ENCODE assay signal across 8 cellular contexts in genomic region chr12:105330283-105330937, GRCh38. TPM values are rescaled to one million over a fixed set of nuclear protein-coding genes. Genes with fewer than 3 reads are reported as not detected.
DNase-seq lines count a peak whose midpoint lies in the region; ATAC-seq, FAIRE-seq and TF ChIP-seq lines count a peak whose summit lies in the region.

Gene C12orf75 (plus strand): TSS chr12:105330691. CDS start chr12:105330892, 201 bp downstream.

- FAIRE-seq in RCC 7860 (lab: Jason Lieb, UNC): no peak

- H3K4me3 ChIP-seq in DND-41 (ENCODE audit: low read depth in 1 of 2, low read length in 2 of 2): peak within 1 kb of the TSS; percentile 50 to 80; a peak in 3 of 4 replicates
- peak within 1 kb of the TSS; percentile 69 to 82 (median 76) for H3K4me3 ChIP-seq in fibroblast of lung (replicated peaks in 1 of 4; ENCODE audit: control extremely low read depth in 1 of 4, insufficient read depth in 1 of 4, low read depth in 3 of 4, low read length in 4 of 4)

- no peak for TF ChIP-seq CTCF in DND-41 (IDR thresholded peaks at IDR 0.05; ENCODE audit: borderline replicate concordance, extremely low read depth, low read length, poor library complexity, severe bottlenecking)
- TF ChIP-seq CTCF in fibroblast of lung (conservative IDR thresholded peaks at IDR 0.05 in 1 of 2, IDR thresholded peaks at IDR 0.05 in 1 of 2; ENCODE audit: low read depth in 1 of 2, low read length in 2 of 2): no peak
- TF ChIP-seq CTCF in natural killer cell (IDR thresholded peaks at IDR 0.05): no peak

- H3K9ac ChIP-seq in DND-41 (ENCODE audit: low read depth, low read length): peak within 1 kb of the TSS; percentile 76
- peak within 1 kb of the TSS; percentile 60 for H3K9ac ChIP-seq in fibroblast of lung (ENCODE audit: insufficient read depth, low read length)

- H3K27me3 Mint-ChIP-seq in natural killer cell (ENCODE audit: low read depth in 2 of 2): no peaks in the 10 kb centered on the region

- H3K27ac ChIP-seq in DND-41 (ENCODE audit: low read length) (peak within 1 kb of the TSS; percentile 79), fibroblast of lung (ENCODE audit: insufficient read depth, low read length) (peak within 1 kb of the TSS; percentile 52)

- H3K79me2 ChIP-seq in DND-41 (ENCODE audit: insufficient read depth, low read length): peaks cover 45% of the 10 kb centered on the region
- peaks cover 45% of the 10 kb centered on the region for H3K79me2 ChIP-seq in fibroblast of lung (ENCODE audit: control insufficient read depth, insufficient read depth, low read length)

- peaks cover 3% of the 10 kb centered on the region; the same call in 1 of the 2 replicates for H3K36me3 ChIP-seq in DND-41 (ENCODE audit: insufficient read depth, low read length)
- no peaks in the 10 kb centered on the region for H3K36me3 ChIP-seq in fibroblast of lung (ENCODE audit: control insufficient read depth, insufficient read depth, low read length)

- peak within 1 kb of the TSS; percentile 92 for H3K4me3 Mint-ChIP-seq in natural killer cell

- H4K20me1 ChIP-seq in DND-41 (ENCODE audit: insufficient read depth, low read length): peaks cover 6% of the 10 kb centered on the region; the same call in 1 of the 2 replicates
- no peaks in the 10 kb centered on the region for H4K20me1 ChIP-seq in fibroblast of lung (ENCODE audit: control insufficient read depth, extremely low read depth, insufficient read depth, low read length)

- intact Hi-C loops in natural killer cell (cut with micrococcal nuclease): loop anchor here (2.0 to 5.0 kb wide), 2 partner anchors 52 to 93 kb away; partner anchors contain the start of gene APPL2

- peak; percentile 82 for ATAC-seq in DND-41 (ENCODE audit: insufficient read depth, low read depth)
- peak; percentile 79 for ATAC-seq in GM21786 (IDR thresholded peaks at IDR 0.05; ENCODE audit: unreplicated experiment)
- ATAC-seq in natural killer cell: peak; percentile 75 to 88 (median 85)

- H3K9me3 ChIP-seq in DND-41 (ENCODE audit: insufficient read depth, low read length, severe bottlenecking) (no peaks in the 10 kb centered on the region), fibroblast of lung (ENCODE audit: control insufficient read depth, insufficient read depth, low read depth, low read length) (no peaks in the 10 kb centered on the region)

- H3K4me1 ChIP-seq in DND-41 (ENCODE audit: insufficient read depth, low read length) (peaks cover 72% of the 10 kb centered on the region), fibroblast of lung (ENCODE audit: control insufficient read depth, extremely low read depth, insufficient read depth, low read length) (peaks cover 13% of the 10 kb centered on the region)

- H3K36me3 Mint-ChIP-seq in natural killer cell: no peaks in the 10 kb centered on the region

- H3K9me3 Mint-ChIP-seq in natural killer cell: no peaks in the 10 kb centered on the region

- peak; percentile 98 for DNase-seq in DND-41
- peak; percentile 88 for DNase-seq in KG1 (lab: John Stamatoyannopoulos, UW)
- DNase-seq in RCC 7860 (ENCODE audit: low spot score): peak; percentile 54
- DNase-seq in activated T-helper 1 cell treated with Interleukin-2 at 50 U/mL for 16 hours (ENCODE audit: low read depth): peak; percentile 79
- peak; percentile 70 to 78 for DNase-seq in fibroblast of lung (ENCODE audit: low read depth in 2 of 2)
- peak; percentile 83 for DNase-seq in natural killer cell
- DNase-seq in stimulated activated naive CD4-positive, alpha-beta T cell (lab: John Stamatoyannopoulos, UW): peak; percentile 53 to 77 (median 66)

- H3K27me3 ChIP-seq in DND-41 (ENCODE audit: insufficient read depth, low read length, poor library complexity) (no peaks in the 10 kb centered on the region), fibroblast of lung (ENCODE audit: control insufficient read depth, insufficient read depth, low read length) (no peaks in the 10 kb centered on the region)

- H3K27ac Mint-ChIP-seq in natural killer cell: peak within 1 kb of the TSS; percentile 89 to 96

- H3K4me1 Mint-ChIP-seq in natural killer cell: peaks cover 83 to 85% of the 10 kb centered on the region in 2 donors

- H3K4me2 ChIP-seq in DND-41 (ENCODE audit: insufficient read depth, low read length) (peak within 1 kb of the TSS; percentile 69), fibroblast of lung (ENCODE audit: extremely low read depth, insufficient read depth, low read length) (peak within 1 kb of the TSS; percentile 94)

- H2AFZ ChIP-seq in DND-41 (ENCODE audit: low read depth, low read length): peak within 1 kb of the TSS; percentile 65
- peak within 1 kb of the TSS; percentile 74 for H2AFZ ChIP-seq in fibroblast of lung (ENCODE audit: low read length)

RNA-seq across cellular contexts. Expression of gene C12orf75, which starts in this region (rescaled TPM):
- total RNA-seq in fibroblast of lung (40.6 and 133 TPM in 2 replicates), natural killer cell (100 to 1,000 TPM; 121 to 131 (median 128) TPM)
- 298 and 336 TPM in 2 replicates for polyA plus RNA-seq in fibroblast of lung
- 233 and 328 TPM in 2 replicates for polyA plus RNA-seq in fibroblast of lung (2012)
- 22.0 and 22.2 TPM in 2 replicates for polyA minus RNA-seq in fibroblast of lung (ENCODE audit: low replicate concordance)

Comparison
In these comparisons a context has a peak if more than half of its experiments do, and no peak if none do; other contexts are left out.
1. Peak in every context shown above with its lines: DNase-seq, ATAC-seq, H3K4me3 ChIP-seq and H3K27ac ChIP-seq.